ENCODE assay signal across 24 cellular contexts in genomic region chr6:40170856-40171255, GRCh38.
DNase-seq lines count a peak whose midpoint lies in the region; ATAC-seq, FAIRE-seq and TF ChIP-seq lines count a peak whose summit lies in the region.
"Had no signal": no experiment of that assay in that cellular context is flagged by ENCODE, and none has a peak within 500 bp of the region (broad histone marks: within the 10 kb centered on the region; RNA-seq: fewer than 3 reads in every experiment).

No MANE protein-coding gene starts in this region.

- no peak overlapping the region for H3K9ac ChIP-seq in smooth muscle cell (ENCODE audit: low read depth)
- H3K9ac ChIP-seq: BLaER1 treated with 17β-estradiol and CSF1 and Interleukin-3, amounts not matched to agents 10 nM and 100 nM had no signal

- intact Hi-C loops in activated CD4-positive, alpha-beta T cell treated with anti-CD3 and anti-CD28 coated beads for 36 hours (cut with DNase I, micrococcal nuclease): no loop called here

- peaks cover 19% of the 10 kb centered on the region for H3K27me3 Mint-ChIP-seq in activated CD4-positive, alpha-beta T cell treated with anti-CD3 and anti-CD28 coated beads for 36 hours

- H3K27ac ChIP-seq in smooth muscle cell (ENCODE audit: low read depth): peak overlapping the region; percentile 30
- H3K27ac ChIP-seq: BLaER1 treated with 17β-estradiol and CSF1 and Interleukin-3, amounts not matched to agents 10 nM and 100 nM; C4-2B had no signal

- H3K9me3 Mint-ChIP-seq in activated CD4-positive, alpha-beta T cell treated with anti-CD3 and anti-CD28 coated beads for 36 hours (ENCODE audit: low read depth): no peaks in the 10 kb centered on the region
- H3K9me3 Mint-ChIP-seq: CD4-positive, alpha-beta T cell; CD8-positive, alpha-beta T cell had no signal

- H3K27ac Mint-ChIP-seq in activated CD4-positive, alpha-beta T cell treated with anti-CD3 and anti-CD28 coated beads for 36 hours: no peak overlapping the region
- H3K27ac Mint-ChIP-seq: B cell; CD4-positive, alpha-beta T cell; CD8-positive, alpha-beta T cell had no signal

- no peaks in the 10 kb centered on the region for H3K9me3 ChIP-seq in smooth muscle cell (replicated peaks; ENCODE audit: low read depth)
- H3K9me3 ChIP-seq: Caco-2 had no signal

- no peaks in the 10 kb centered on the region for H3K4me1 Mint-ChIP-seq in activated CD4-positive, alpha-beta T cell treated with anti-CD3 and anti-CD28 coated beads for 36 hours
- H3K4me1 Mint-ChIP-seq: B cell had no signal

- H3K36me3 ChIP-seq in bronchial epithelial cell (ENCODE audit: control insufficient read depth, insufficient read depth, low read length): no peaks in the 10 kb centered on the region
- no peaks in the 10 kb centered on the region for H3K36me3 ChIP-seq in smooth muscle cell (ENCODE audit: low read depth)
- H3K36me3 ChIP-seq: BLaER1 treated with 17β-estradiol and CSF1 and Interleukin-3, amounts not matched to agents 10 nM and 100 nM had no signal

- no peak overlapping the region for H3K4me3 Mint-ChIP-seq in activated CD4-positive, alpha-beta T cell treated with anti-CD3 and anti-CD28 coated beads for 36 hours
- H3K4me3 Mint-ChIP-seq: B cell; CD4-positive, alpha-beta T cell; CD8-positive, alpha-beta T cell had no signal

- no peaks in the 10 kb centered on the region for H3K79me2 ChIP-seq in smooth muscle cell (ENCODE audit: low read depth)

- POLR2A ChIA-PET in activated CD4-positive, alpha-beta T cell treated with anti-CD3 and anti-CD28 coated beads for 36 hours (lab: Charles Lee): no interaction called here

- ATAC-seq in esophagus mucosa (peak; percentile 2), GM19455 (IDR thresholded peaks at IDR 0.05; ENCODE audit: unreplicated experiment) (no peak)
- ATAC-seq in activated CD4-positive, alpha-beta T cell treated with anti-CD3 and anti-CD28 coated beads for 36 hours: no peak
- ATAC-seq: CD8-positive, alpha-beta T cell had no signal

- H3K4me2 ChIP-seq in smooth muscle cell: no peak overlapping the region
- H3K4me2 ChIP-seq: BLaER1 treated with 17β-estradiol and CSF1 and Interleukin-3, amounts not matched to agents 10 nM and 100 nM had no signal

- DNase-seq in bronchial epithelial cell (ENCODE audit: low read depth) (peak; percentile 51), epithelial cell of esophagus (ENCODE audit: low read depth) (peak; percentile 9), smooth muscle cell (lab: John Stamatoyannopoulos, UW; ENCODE audit: unreplicated experiment) (no peak), AG08395 (ENCODE audit: low spot score) (no peak)
- no peak for DNase-seq in activated CD4-positive, alpha-beta T cell treated with anti-CD3 and anti-CD28 coated beads for 36 hours
- DNase-seq: 8988T; ACHN; AML-193; Caco-2; Calu3; CD4-positive, alpha-beta T cell; CD8-positive, alpha-beta T cell; DMS79 treated with DMSO at 0.1 percent for 48 hours; GF-D8 had no signal

- H3K4me1 ChIP-seq in smooth muscle cell (ENCODE audit: low read depth): no peaks in the 10 kb centered on the region
- H3K4me1 ChIP-seq: BLaER1 treated with 17β-estradiol and CSF1 and Interleukin-3, amounts not matched to agents 10 nM and 100 nM; Caco-2 had no signal

- peak; percentile 23 for FAIRE-seq in bronchial epithelial cell (lab: Jason Lieb, UNC)
- FAIRE-seq: A204.1, D721Med, G401.6, GM12891, GM19239 had no signal

- no peaks in the 10 kb centered on the region for H3K27me3 ChIP-seq in bronchial epithelial cell (ENCODE audit: control insufficient read depth, insufficient read depth, low read length)
- no peaks in the 10 kb centered on the region for H3K27me3 ChIP-seq in smooth muscle cell (ENCODE audit: low read depth)
- H3K27me3 ChIP-seq: BLaER1 treated with 17β-estradiol and CSF1 and Interleukin-3, amounts not matched to agents 10 nM and 100 nM had no signal

- H3K36me3 Mint-ChIP-seq in activated CD4-positive, alpha-beta T cell treated with anti-CD3 and anti-CD28 coated beads for 36 hours (ENCODE audit: low read depth): no peaks in the 10 kb centered on the region
- H3K36me3 Mint-ChIP-seq: CD8-positive, alpha-beta T cell had no signal

- WGBS in smooth muscle cell (ENCODE audit: low lambda C conversion rate): 64% methylated on average over 2 of the region's 2 CpGs

- H4K20me1 ChIP-seq in smooth muscle cell (ENCODE audit: low read depth): no peaks in the 10 kb centered on the region
- H4K20me1 ChIP-seq: BLaER1 treated with 17β-estradiol and CSF1 and Interleukin-3, amounts not matched to agents 10 nM and 100 nM had no signal

- CTCF ChIA-PET in activated CD4-positive, alpha-beta T cell treated with anti-CD3 and anti-CD28 coated beads for 36 hours (lab: Charles Lee): no interaction called here

- TF ChIP-seq CTCF in bronchial epithelial cell (IDR thresholded peaks at IDR 0.05; ENCODE audit: insufficient read depth, low read length, severe bottlenecking) (no peak), epithelial cell of esophagus (IDR thresholded peaks at IDR 0.05; ENCODE audit: insufficient read depth, low read depth, low read length, missing control alignments) (no peak), smooth muscle cell (IDR thresholded peaks at IDR 0.05; ENCODE audit: borderline replicate concordance, insufficient read depth, poor library complexity, severe bottlenecking) (no peak)

- H3K4me3 ChIP-seq in bronchial epithelial cell (ENCODE audit: low read depth, low read length): no peak overlapping the region
- H3K4me3 ChIP-seq in epithelial cell of esophagus (ENCODE audit: low read length): no peak overlapping the region
- H3K4me3 ChIP-seq in smooth muscle cell: no peak overlapping the region
- H3K4me3 ChIP-seq: BLaER1 treated with 17β-estradiol and CSF1 and Interleukin-3, amounts not matched to agents 10 nM and 100 nM had no signal

- H3F3A ChIP-seq in smooth muscle cell (ENCODE audit: low read depth): no peaks in the 10 kb centered on the region

- no peak overlapping the region for H2AFZ ChIP-seq in smooth muscle cell (ENCODE audit: low read depth)

Comparison
In these comparisons a context has a peak if more than half of its experiments do, and no peak if none do; other contexts are left out.
1. DNase-seq: peak in bronchial epithelial cell (single experiment) and epithelial cell of esophagus (single experiment); none in smooth muscle cell (single experiment), AG08395 (single experiment) and activated CD4-positive, alpha-beta T cell treated with anti-CD3 and anti-CD28 coated beads for 36 hours (single experiment).